ENCODE assay signal across 27 cellular contexts in the genomic region with DNA sequence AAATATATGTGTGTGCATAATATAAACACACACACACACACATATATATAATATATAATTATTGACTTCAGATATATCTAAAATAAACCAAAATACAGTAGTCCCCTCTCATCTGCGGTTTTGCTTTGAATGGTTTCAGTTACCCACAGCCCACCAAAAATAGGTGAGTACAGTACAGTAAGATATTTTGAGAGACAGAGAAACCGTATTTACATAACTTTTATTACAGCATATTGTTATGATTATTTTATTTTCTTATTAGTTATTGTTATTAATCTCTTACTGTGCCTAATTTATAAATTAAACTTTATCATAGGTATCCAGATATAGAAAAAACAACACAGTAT.
"Had no signal": no experiment of that assay in that cellular context is flagged by ENCODE, and none has a peak within 500 bp of the region (broad histone marks: within the 10 kb centered on the region; RNA-seq: fewer than 3 reads in every experiment).

No MANE protein-coding gene starts in this region.

- H3K36me3 ChIP-seq: ascending aorta, breast epithelium, cardiac muscle cell, colonic mucosa, esophagus muscularis mucosa had no signal

- DNase-seq: activated CD4-positive, alpha-beta memory T cell treated with anti-CD3 and anti-CD28 coated beads, Interleukin-2, amount 10 ng/mL, durations not matched to agents 7 days and 5 days; activated CD4-positive, alpha-beta T cell treated with anti-CD3 and anti-CD28 coated beads for 1 hour; activated CD4-positive, alpha-beta T cell treated with anti-CD3 and anti-CD28 coated beads for 4 hours; activated CD4-positive, alpha-beta T cell treated with anti-CD3 and anti-CD28 coated beads, Interleukin-2, amount 10 ng/mL, durations not matched to agents 7 days and 5 days; activated CD4-positive, alpha-beta T cell treated with anti-CD3 and anti-CD28 coated beads, Interleukin-2, amount 50 U/mL, for 4 hours; activated CD8-positive, alpha-beta memory T cell treated with anti-CD3 and anti-CD28 coated beads, Interleukin-2, amount 50 U/mL, for 48 hours; activated gamma-delta T cell; activated naive CD4-positive, alpha-beta T cell; activated naive CD4-positive, alpha-beta T cell treated with anti-CD3 and anti-CD28 coated beads, Interleukin-2, amount 10 ng/mL, durations not matched to agents 7 days and 5 days; activated naive CD8-positive, alpha-beta T cell treated with anti-CD3 and anti-CD28 coated beads, Interleukin-2, amount 10 ng/mL, durations not matched to agents 7 days and 5 days; activated T-cell treated with anti-CD3 and anti-CD28 coated beads for 4 hours; activated T-cell treated with anti-CD3 and anti-CD28 coated beads, Interleukin-2, amount 50 U/mL, for 24 hours; activated T-cell treated with anti-CD3 and anti-CD28 coated beads, Interleukin-2, amount 50 U/mL, for 72 hours; central memory CD4-positive, alpha-beta T cell; cerebellar nuclear complex; colonic mucosa; effector memory CD4-positive, alpha-beta T cell; endodermal cell; erythroblast; head of caudate nucleus; T-helper 2 cell had no signal

- H3K9me3 ChIP-seq: ascending aorta, breast epithelium, colonic mucosa, esophagus muscularis mucosa had no signal

- H3K4me3 ChIP-seq: ascending aorta, breast epithelium, cardiac muscle cell, colonic mucosa, esophagus muscularis mucosa had no signal

- H3K27me3 ChIP-seq: ascending aorta, breast epithelium, cardiac muscle cell, colonic mucosa, esophagus muscularis mucosa had no signal

- H3K4me1 ChIP-seq: ascending aorta, breast epithelium, colonic mucosa, esophagus muscularis mucosa had no signal

- ATAC-seq: activated naive CD4-positive, alpha-beta T cell treated with anti-CD3 and anti-CD28 coated beads, Interleukin-2, amount 50 U/mL, for 72 hours; activated T-cell treated with anti-CD3 and anti-CD28 coated beads, Interleukin-2, amount 50 U/mL, for 72 hours; WTC11 had no signal

- H3K27ac ChIP-seq: ascending aorta, breast epithelium, cardiac muscle cell, colonic mucosa, esophagus muscularis mucosa had no signal
